In genomic region chr14:61154606-61155005, GRCh38 we compare ENCODE assay signal across 1 cellular context.
TF ChIP-seq lines count a peak whose summit lies in the region.

No MANE protein-coding gene starts in this region.

TF ChIP-seq in SK-N-SH, 30 proteins besides CTCF, POLR2A, EP300 and RAD21 (continued from another document):
- TF ChIP-seq USF1 (IDR thresholded peaks at IDR 0.05; ENCODE audit: borderline replicate concordance, low read depth) (no peak), CHD2 (IDR thresholded peaks at IDR 0.05; ENCODE audit: low read length, partially characterized antibody) (no peak), GATA2 (CRISPR knock-in tag; IDR thresholded peaks at IDR 0.05) (no peak), RXRA (IDR thresholded peaks at IDR 0.05; ENCODE audit: borderline replicate concordance, low read depth) (no peak), TAF1 (IDR thresholded peaks at IDR 0.05; ENCODE audit: borderline replicate concordance, low read depth, low read length) (no peak), ELF1 (IDR thresholded peaks at IDR 0.05) (no peak), RFX5 (IDR thresholded peaks at IDR 0.05; ENCODE audit: low read length) (no peak), IRF3 (IDR thresholded peaks at IDR 0.05; ENCODE audit: low read depth, low read length) (no peak)
